ENCODE assay signal across 8 cellular contexts in the genomic region with DNA sequence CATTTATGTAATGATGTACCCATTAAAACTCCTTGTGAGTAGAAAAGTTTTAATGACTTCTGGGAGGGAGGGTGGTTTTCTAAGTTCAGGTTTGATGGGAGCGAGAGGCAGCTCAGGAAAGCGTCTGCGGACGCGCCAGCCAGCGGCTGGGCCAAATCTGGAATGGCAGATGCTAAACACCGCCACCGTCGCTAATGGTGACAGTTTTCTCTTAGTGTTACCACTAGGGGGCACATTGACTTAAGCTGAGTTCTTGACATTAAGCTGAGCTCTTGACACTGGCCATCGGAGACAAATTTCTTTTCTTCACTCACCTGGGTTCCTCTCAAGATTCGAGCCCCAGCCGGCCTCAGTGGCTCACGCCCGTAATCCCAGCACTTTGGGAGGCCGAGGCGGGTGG. TPM values are rescaled to one million over a fixed set of nuclear protein-coding genes. Genes with fewer than 3 reads are reported as not detected.
DNase-seq lines count a peak whose midpoint lies in the region; ATAC-seq and TF ChIP-seq lines count a peak whose summit lies in the region.

No MANE protein-coding gene starts in this region.

- H3K79me2 ChIP-seq in osteoblast (ENCODE audit: insufficient read depth, low read length): no peaks in the 10 kb centered on the region

- H2AFZ ChIP-seq in osteoblast (ENCODE audit: low read length): no peak overlapping the region

- peaks cover 3% of the 10 kb centered on the region for H3K36me3 ChIP-seq in osteoblast (ENCODE audit: insufficient read depth, low read length)

- ATAC-seq in HG03432 (IDR thresholded peaks at IDR 0.05; ENCODE audit: unreplicated experiment) (no peak), HG03135 (IDR thresholded peaks at IDR 0.05; ENCODE audit: unreplicated experiment) (no peak)

- no peak overlapping the region for H3K4me2 ChIP-seq in osteoblast (ENCODE audit: insufficient read depth, low read length)

- no peaks in the 10 kb centered on the region for H3K27me3 ChIP-seq in osteoblast (ENCODE audit: insufficient read depth, low read length)

- peaks cover 4% of the 10 kb centered on the region for H3K4me1 ChIP-seq in osteoblast (ENCODE audit: insufficient read depth, low read length)

- peaks cover 3% of the 10 kb centered on the region for H4K20me1 ChIP-seq in osteoblast (ENCODE audit: insufficient read depth, low read length)

- no peaks in the 10 kb centered on the region for H3K9me3 ChIP-seq in osteoblast (ENCODE audit: low read depth, low read length)

- H3K4me3 ChIP-seq in osteoblast (ENCODE audit: insufficient read depth, low read length): no peak overlapping the region

- DNase-seq in NCI-H748 (lab: John Stamatoyannopoulos, UW; ENCODE audit: unreplicated experiment) (peak; percentile 33), NCI-H748 treated with DMSO at 0.1 percent for 48 hours (lab: John Stamatoyannopoulos, UW) (no peak), NCI-H69 (lab: John Stamatoyannopoulos, UW) (peak; percentile 47), dermis microvascular lymphatic vessel endothelial cell (ENCODE audit: low read depth in 2 of 2) (peak; percentile 21 to 51), osteoblast (ENCODE audit: insufficient read length, low spot score, missing footprints) (peak; percentile 86), NCI-H1048 (lab: John Stamatoyannopoulos, UW) (no peak)

- H3K27ac ChIP-seq in osteoblast (ENCODE audit: low read depth, low read length): no peak overlapping the region

- TF ChIP-seq CTCF in osteoblast (IDR thresholded peaks at IDR 0.05; ENCODE audit: extremely low read depth, low read depth, low read length): peak; percentile 40

RNA-seq across cellular contexts. Expression of gene TRPV1, which starts 6.7 kb away (rescaled TPM):
- 0.51 and 0.76 TPM in 2 replicates for total RNA-seq in dermis microvascular lymphatic vessel endothelial cell
- 2.4 and 2.5 TPM in 2 replicates for total RNA-seq in osteoblast

RNA-seq across cellular contexts. Expression of gene SHPK, which starts 33.6 kb away (rescaled TPM):
- total RNA-seq in dermis microvascular lymphatic vessel endothelial cell (11.2 and 19.2 TPM in 2 replicates), osteoblast (8.3 and 13.8 TPM in 2 replicates)

RNA-seq across cellular contexts. Expression of gene CTNS, which starts 34.1 kb away (rescaled TPM):
- total RNA-seq in dermis microvascular lymphatic vessel endothelial cell: 15.3 and 30.2 TPM in 2 replicates
- 34.7 and 46.0 TPM in 2 replicates for total RNA-seq in osteoblast

RNA-seq across cellular contexts. Expression of gene TRPV3, which starts 44.9 kb away (rescaled TPM):
- total RNA-seq in dermis microvascular lymphatic vessel endothelial cell: 0.13 TPM in 1 of 2 replicates, not detected in the other
- total RNA-seq in osteoblast: 0.29 and 0.36 TPM in 2 replicates

Comparison
In these comparisons a context has a peak if more than half of its experiments do, and no peak if none do; other contexts are left out.
1. DNase-seq: peak in NCI-H748 (single experiment), NCI-H69 (single experiment), dermis microvascular lymphatic vessel endothelial cell (2 of 2) and osteoblast (single experiment); none in NCI-H748 treated with DMSO at 0.1 percent for 48 hours (single experiment) and NCI-H1048 (single experiment).